Comparison of ENCODE assay signal across 1 cellular context in the genomic region with DNA sequence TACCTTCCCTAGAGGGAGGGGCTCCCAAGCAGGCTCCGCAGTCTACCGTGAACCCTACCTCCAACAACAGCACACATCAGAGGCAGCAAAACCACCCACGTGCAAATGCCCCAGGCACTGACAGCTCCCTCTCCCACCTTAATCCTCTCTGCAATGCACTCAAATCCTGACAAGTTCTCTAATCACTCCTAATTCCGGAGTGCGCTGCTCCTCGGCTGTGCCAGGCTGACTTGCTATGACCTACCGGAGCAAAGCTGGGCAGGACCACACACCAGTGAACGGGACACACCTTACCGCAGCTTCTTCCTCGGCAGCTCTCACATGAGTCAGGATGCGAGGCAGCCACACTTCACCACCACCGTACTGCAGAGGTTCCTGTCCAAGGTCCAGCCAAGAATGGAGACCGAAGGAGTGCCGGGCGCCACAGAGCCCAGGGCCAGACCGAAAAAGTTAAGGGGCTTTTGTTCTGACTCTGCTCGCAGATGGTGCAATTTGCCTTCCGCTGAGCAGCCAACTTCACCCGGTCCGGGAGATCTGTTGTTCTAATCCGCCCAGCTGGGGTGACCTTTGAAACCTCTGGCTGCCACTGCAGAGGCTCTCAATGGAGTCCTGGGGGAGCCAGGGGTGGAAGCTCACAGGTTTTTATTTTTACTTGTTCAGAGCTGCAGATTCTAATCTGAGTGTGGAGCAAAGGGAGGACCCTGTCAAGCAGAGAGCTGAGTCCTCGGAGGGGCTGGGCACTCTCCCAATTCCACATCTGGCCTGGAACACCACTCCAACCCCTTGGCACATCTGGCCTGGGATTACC.
A peak's percentile ranks its signal among the peaks of the same experiment; 100 is the strongest.
TF ChIP-seq lines count a peak whose summit lies in the region.

No MANE protein-coding gene starts in this region.

TF ChIP-seq in HepG2, 621 proteins besides CTCF, POLR2A, EP300 and RAD21 (continued from another document):
- TF ChIP-seq, protein P1, sequence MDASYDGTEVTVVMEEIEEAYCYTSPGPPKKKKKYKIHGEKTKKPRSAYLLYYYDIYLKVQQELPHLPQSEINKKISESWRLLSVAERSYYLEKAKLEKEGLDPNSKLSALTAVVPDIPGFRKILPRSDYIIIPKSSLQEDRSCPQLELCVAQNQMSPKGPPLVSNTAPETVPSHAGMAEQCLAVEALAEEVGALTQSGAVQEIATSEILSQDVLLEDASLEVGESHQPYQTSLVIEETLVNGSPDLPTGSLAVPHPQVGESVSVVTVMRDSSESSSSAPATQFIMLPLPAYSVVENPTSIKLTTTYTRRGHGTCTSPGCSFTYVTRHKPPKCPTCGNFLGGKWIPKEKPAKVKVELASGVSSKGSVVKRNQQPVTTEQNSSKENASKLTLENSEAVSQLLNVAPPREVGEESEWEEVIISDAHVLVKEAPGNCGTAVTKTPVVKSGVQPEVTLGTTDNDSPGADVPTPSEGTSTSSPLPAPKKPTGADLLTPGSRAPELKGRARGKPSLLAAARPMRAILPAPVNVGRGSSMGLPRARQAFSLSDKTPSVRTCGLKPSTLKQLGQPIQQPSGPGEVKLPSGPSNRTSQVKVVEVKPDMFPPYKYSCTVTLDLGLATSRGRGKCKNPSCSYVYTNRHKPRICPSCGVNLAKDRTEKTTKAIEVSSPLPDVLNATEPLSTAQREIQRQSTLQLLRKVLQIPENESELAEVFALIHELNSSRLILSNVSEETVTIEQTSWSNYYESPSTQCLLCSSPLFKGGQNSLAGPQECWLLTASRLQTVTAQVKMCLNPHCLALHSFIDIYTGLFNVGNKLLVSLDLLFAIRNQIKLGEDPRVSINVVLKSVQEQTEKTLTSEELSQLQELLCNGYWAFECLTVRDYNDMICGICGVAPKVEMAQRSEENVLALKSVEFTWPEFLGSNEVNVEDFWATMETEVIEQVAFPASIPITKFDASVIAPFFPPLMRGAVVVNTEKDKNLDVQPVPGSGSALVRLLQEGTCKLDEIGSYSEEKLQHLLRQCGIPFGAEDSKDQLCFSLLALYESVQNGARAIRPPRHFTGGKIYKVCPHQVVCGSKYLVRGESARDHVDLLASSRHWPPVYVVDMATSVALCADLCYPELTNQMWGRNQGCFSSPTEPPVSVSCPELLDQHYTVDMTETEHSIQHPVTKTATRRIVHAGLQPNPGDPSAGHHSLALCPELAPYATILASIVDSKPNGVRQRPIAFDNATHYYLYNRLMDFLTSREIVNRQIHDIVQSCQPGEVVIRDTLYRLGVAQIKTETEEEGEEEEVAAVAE (CRISPR knock-in tag; IDR thresholded peaks at IDR 0.05; ENCODE audit: borderline replicate concordance): no peak
- no peak for TF ChIP-seq SKIL (CRISPR knock-in tag; IDR thresholded peaks at IDR 0.05; ENCODE audit: borderline replicate concordance)
- peak; percentile 79 for TF ChIP-seq MYC (CRISPR knock-in tag; IDR thresholded peaks at IDR 0.05; ENCODE audit: borderline replicate concordance)
- no peak for TF ChIP-seq KAT8 (CRISPR knock-in tag; IDR thresholded peaks at IDR 0.05)
- TF ChIP-seq, protein P2, sequence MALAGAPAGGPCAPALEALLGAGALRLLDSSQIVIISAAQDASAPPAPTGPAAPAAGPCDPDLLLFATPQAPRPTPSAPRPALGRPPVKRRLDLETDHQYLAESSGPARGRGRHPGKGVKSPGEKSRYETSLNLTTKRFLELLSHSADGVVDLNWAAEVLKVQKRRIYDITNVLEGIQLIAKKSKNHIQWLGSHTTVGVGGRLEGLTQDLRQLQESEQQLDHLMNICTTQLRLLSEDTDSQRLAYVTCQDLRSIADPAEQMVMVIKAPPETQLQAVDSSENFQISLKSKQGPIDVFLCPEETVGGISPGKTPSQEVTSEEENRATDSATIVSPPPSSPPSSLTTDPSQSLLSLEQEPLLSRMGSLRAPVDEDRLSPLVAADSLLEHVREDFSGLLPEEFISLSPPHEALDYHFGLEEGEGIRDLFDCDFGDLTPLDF (CRISPR knock-in tag; IDR thresholded peaks at IDR 0.05): no peak
- TF ChIP-seq SCMH1 (CRISPR knock-in tag; IDR thresholded peaks at IDR 0.05; ENCODE audit: borderline replicate concordance): no peak
- no peak for TF ChIP-seq MTF2 (CRISPR knock-in tag; IDR thresholded peaks at IDR 0.05; ENCODE audit: borderline replicate concordance)
- 0 out of 4 replicates have a peak, but pooled peaks of 1 of the 2 experiments have one; percentile 27 for TF ChIP-seq KLF16 (CRISPR knock-in tag; IDR thresholded peaks at IDR 0.05)
- no peak for TF ChIP-seq ATF7-NPFF (CRISPR knock-in tag; IDR thresholded peaks at IDR 0.05; ENCODE audit: low read depth)
- TF ChIP-seq, protein P3, sequence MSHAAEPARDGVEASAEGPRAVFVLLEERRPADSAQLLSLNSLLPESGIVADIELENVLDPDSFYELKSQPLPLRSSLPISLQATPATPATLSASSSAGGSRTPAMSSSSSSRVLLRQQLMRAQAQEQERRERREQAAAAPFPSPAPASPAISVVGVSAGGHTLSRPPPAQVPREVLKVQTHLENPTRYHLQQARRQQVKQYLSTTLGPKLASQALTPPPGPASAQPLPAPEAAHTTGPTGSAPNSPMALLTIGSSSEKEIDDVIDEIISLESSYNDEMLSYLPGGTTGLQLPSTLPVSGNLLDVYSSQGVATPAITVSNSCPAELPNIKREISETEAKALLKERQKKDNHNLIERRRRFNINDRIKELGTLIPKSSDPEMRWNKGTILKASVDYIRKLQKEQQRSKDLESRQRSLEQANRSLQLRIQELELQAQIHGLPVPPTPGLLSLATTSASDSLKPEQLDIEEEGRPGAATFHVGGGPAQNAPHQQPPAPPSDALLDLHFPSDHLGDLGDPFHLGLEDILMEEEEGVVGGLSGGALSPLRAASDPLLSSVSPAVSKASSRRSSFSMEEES (CRISPR knock-in tag; IDR thresholded peaks at IDR 0.05): no peak
- TF ChIP-seq DR1 (CRISPR knock-in tag; IDR thresholded peaks at IDR 0.05): 0 out of 2 replicates have a peak, but pooled peaks have one; percentile 27
- TF ChIP-seq, protein P4, sequence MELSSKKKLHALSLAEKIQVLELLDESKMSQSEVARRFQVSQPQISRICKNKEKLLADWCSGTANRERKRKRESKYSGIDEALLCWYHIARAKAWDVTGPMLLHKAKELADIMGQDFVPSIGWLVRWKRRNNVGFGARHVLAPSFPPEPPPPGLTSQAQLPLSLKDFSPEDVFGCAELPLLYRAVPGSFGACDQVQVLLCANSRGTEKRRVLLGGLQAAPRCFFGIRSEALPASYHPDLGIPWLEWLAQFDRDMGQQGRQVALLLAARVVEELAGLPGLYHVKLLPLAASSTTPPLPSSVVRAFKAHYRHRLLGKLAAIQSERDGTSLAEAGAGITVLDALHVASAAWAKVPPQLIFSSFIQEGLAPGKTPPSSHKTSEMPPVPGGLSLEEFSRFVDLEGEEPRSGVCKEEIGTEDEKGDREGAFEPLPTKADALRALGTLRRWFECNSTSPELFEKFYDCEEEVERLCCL (CRISPR knock-in tag; IDR thresholded peaks at IDR 0.05; ENCODE audit: borderline replicate concordance): no peak
- TF ChIP-seq ATRX (CRISPR knock-in tag; IDR thresholded peaks at IDR 0.05; ENCODE audit: borderline replicate concordance): no peak
- TF ChIP-seq ZBTB43 (CRISPR knock-in tag; conservative IDR thresholded peaks at IDR 0.05): 0 out of 2 replicates have a peak, but pooled peaks have one; percentile 26
- TF ChIP-seq HDAC1 (CRISPR knock-in tag; IDR thresholded peaks at IDR 0.05): peak; percentile 84
- peak; percentile 25; the same call in 1 of the 2 replicates for TF ChIP-seq KDM2A (CRISPR knock-in tag; IDR thresholded peaks at IDR 0.05; ENCODE audit: borderline replicate concordance, low read depth)
- TF ChIP-seq TOPORS (CRISPR knock-in tag; IDR thresholded peaks at IDR 0.05): no peak
- no peak for TF ChIP-seq DNMT3B (CRISPR knock-in tag; conservative IDR thresholded peaks at IDR 0.05)
- TF ChIP-seq, protein P5, sequence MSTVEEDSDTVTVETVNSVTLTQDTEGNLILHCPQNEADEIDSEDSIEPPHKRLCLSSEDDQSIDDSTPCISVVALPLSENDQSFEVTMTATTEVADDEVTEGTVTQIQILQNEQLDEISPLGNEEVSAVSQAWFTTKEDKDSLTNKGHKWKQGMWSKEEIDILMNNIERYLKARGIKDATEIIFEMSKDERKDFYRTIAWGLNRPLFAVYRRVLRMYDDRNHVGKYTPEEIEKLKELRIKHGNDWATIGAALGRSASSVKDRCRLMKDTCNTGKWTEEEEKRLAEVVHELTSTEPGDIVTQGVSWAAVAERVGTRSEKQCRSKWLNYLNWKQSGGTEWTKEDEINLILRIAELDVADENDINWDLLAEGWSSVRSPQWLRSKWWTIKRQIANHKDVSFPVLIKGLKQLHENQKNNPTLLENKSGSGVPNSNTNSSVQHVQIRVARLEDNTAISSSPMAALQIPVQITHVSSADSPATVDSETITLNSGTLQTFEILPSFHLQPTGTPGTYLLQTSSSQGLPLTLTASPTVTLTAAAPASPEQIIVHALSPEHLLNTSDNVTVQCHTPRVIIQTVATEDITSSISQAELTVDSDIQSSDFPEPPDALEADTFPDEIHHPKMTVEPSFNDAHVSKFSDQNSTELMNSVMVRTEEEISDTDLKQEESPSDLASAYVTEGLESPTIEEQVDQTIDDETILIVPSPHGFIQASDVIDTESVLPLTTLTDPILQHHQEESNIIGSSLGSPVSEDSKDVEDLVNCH (CRISPR knock-in tag; IDR thresholded peaks at IDR 0.05): no peak
- no peak for TF ChIP-seq SSRP1 (CRISPR knock-in tag; IDR thresholded peaks at IDR 0.05)
- TF ChIP-seq RARA (CRISPR knock-in tag; IDR thresholded peaks at IDR 0.05): 0 out of 2 replicates have a peak, but pooled peaks have one; percentile 7
- no peak; the same call in none of the 2 replicates for TF ChIP-seq ZNF430 (CRISPR knock-in tag; IDR thresholded peaks at IDR 0.05)
- TF ChIP-seq RBM22 (optimal IDR thresholded peaks at IDR 0.05; ENCODE audit: low read length): peak; percentile 74
- TF ChIP-seq FOXK1 (CRISPR knock-in tag; IDR thresholded peaks at IDR 0.05; ENCODE audit: borderline replicate concordance, low read depth): no peak
- TF ChIP-seq, protein P6, sequence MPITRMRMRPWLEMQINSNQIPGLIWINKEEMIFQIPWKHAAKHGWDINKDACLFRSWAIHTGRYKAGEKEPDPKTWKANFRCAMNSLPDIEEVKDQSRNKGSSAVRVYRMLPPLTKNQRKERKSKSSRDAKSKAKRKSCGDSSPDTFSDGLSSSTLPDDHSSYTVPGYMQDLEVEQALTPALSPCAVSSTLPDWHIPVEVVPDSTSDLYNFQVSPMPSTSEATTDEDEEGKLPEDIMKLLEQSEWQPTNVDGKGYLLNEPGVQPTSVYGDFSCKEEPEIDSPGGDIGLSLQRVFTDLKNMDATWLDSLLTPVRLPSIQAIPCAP (CRISPR knock-in tag; IDR thresholded peaks at IDR 0.05; ENCODE audit: low read depth): no peak
- TF ChIP-seq RXRA (CRISPR knock-in tag; IDR thresholded peaks at IDR 0.05): no peak; the same call in 1 of the 2 replicates
- no peak for TF ChIP-seq SIN3B (IDR thresholded peaks at IDR 0.05; ENCODE audit: low read length)
- TF ChIP-seq THAP7 (CRISPR knock-in tag; IDR thresholded peaks at IDR 0.05): no peak
- no peak for TF ChIP-seq SMARCE1 (IDR thresholded peaks at IDR 0.05; ENCODE audit: borderline replicate concordance)
- TF ChIP-seq CAMTA2 (CRISPR knock-in tag; IDR thresholded peaks at IDR 0.05; ENCODE audit: borderline replicate concordance): no peak
- TF ChIP-seq ZNF7 (CRISPR knock-in tag; IDR thresholded peaks at IDR 0.05): no peak
- peak; percentile 88 for TF ChIP-seq POLR2G (IDR thresholded peaks at IDR 0.05; ENCODE audit: low read depth, low read length)
- no peak; the same call in 1 of the 2 replicates for TF ChIP-seq FOXA3 (CRISPR knock-in tag; IDR thresholded peaks at IDR 0.05)
- TF ChIP-seq SMAD3 (CRISPR knock-in tag; IDR thresholded peaks at IDR 0.05): no peak
